ENCODE assay signal across 19 cellular contexts in the genomic region with DNA sequence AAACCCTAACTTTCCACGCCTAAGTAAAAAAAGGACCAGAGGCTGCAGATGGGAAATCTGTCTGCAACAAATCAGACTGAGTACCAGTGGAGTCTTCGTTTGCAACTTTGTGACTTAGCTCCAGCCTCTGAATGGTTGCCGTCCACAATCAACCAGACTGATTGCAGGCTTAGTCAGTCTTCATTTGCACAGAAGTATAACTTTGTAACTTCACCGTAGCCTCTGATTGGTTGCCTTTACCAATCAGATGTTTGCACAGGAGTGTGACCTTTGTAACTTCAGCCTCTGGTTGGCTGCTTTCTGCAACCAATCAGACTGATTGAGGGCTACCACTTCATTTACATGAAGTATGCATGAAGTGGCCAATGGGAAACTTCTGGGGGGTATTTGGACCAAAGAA.
"Had no signal": no experiment of that assay in that cellular context is flagged by ENCODE, and none has a peak within 500 bp of the region (broad histone marks: within the 10 kb centered on the region; RNA-seq: fewer than 3 reads in every experiment).

No MANE protein-coding gene starts in this region.

- H3K4me1 ChIP-seq: left ventricle myocardium inferior had no signal

- H3K4me3 Mint-ChIP-seq: activated CD8-positive, alpha-beta memory T cell treated with anti-CD3 and anti-CD28 coated beads, Interleukin-2, amount 10 ng/mL, durations not matched to agents 7 days and 5 days; activated naive CD8-positive, alpha-beta T cell; activated T-cell treated with anti-CD3 and anti-CD28 coated beads, Interleukin-2, amount 50 U/mL, for 4 hours; stimulated activated naive CD8-positive, alpha-beta T cell treated with anti-CD3 and anti-CD28 coated beads, Interleukin-15, Interleukin-2, amounts not matched to agents 100 ng/mL and 50 ng/mL, for 24 hours had no signal

- DNase-seq: activated CD4-positive, alpha-beta T cell treated with anti-CD3 and anti-CD28 coated beads, Interleukin-2, amount 50 U/mL, for 48 hours; activated CD8-positive, alpha-beta memory T cell treated with anti-CD3 and anti-CD28 coated beads, Interleukin-2, amount 10 ng/mL, durations not matched to agents 7 days and 5 days; activated effector memory CD4-positive, alpha-beta T cell treated with anti-CD3 and anti-CD28 coated beads, Interleukin-2, amount 50 U/mL, for 16 hours; activated T-cell treated with anti-CD3 and anti-CD28 coated beads, Interleukin-2, amount 50 U/mL, for 4 hours; anterior cingulate cortex; dorsolateral prefrontal cortex; heart left ventricle; left ventricle myocardium inferior; mesendoderm; ovary; stimulated activated CD4-positive, alpha-beta T cell treated with anti-CD3 and anti-CD28 coated beads, Interleukin-15, amount 100 ng/mL, for 24 hours; stimulated activated CD4-positive, alpha-beta T cell treated with anti-CD3 and anti-CD28 coated beads, Interleukin-4, amount 100 ng/mL, for 24 hours; T-helper 2 cell had no signal

- H3K27ac ChIP-seq: dorsolateral prefrontal cortex, heart left ventricle, left ventricle myocardium inferior, ovary had no signal

- H3K4me3 ChIP-seq: dorsolateral prefrontal cortex, heart left ventricle, left ventricle myocardium inferior, ovary had no signal

- ATAC-seq: activated CD8-positive, alpha-beta memory T cell treated with anti-CD3 and anti-CD28 coated beads, Interleukin-2, amount 10 ng/mL, durations not matched to agents 7 days and 5 days; activated T-cell treated with anti-CD3 and anti-CD28 coated beads, Interleukin-2, amount 50 U/mL, for 4 hours; heart left ventricle had no signal

- H3K36me3 ChIP-seq: heart left ventricle, left ventricle myocardium inferior, ovary had no signal

- FAIRE-seq: bronchial epithelial cell, endometrium, frontal cortex, islet of Langerhans had no signal

- H3K27ac Mint-ChIP-seq: activated CD8-positive, alpha-beta memory T cell treated with anti-CD3 and anti-CD28 coated beads, Interleukin-2, amount 10 ng/mL, durations not matched to agents 7 days and 5 days; activated naive CD8-positive, alpha-beta T cell; stimulated activated naive CD8-positive, alpha-beta T cell treated with anti-CD3 and anti-CD28 coated beads, Interleukin-15, Interleukin-2, amounts not matched to agents 100 ng/mL and 50 ng/mL, for 24 hours had no signal

- H3K9me3 Mint-ChIP-seq: activated T-cell treated with anti-CD3 and anti-CD28 coated beads, Interleukin-2, amount 50 U/mL, for 4 hours; stimulated activated naive CD8-positive, alpha-beta T cell treated with anti-CD3 and anti-CD28 coated beads, Interleukin-15, Interleukin-2, amounts not matched to agents 100 ng/mL and 50 ng/mL, for 24 hours had no signal

- H3K9me3 ChIP-seq: heart left ventricle, left ventricle myocardium inferior, ovary had no signal

- H3K27me3 ChIP-seq: heart left ventricle, ovary had no signal
